ENCODE assay signal across 25 cellular contexts in genomic region chr6:56435326-56435725, GRCh38.
"Had no signal": no experiment of that assay in that cellular context is flagged by ENCODE, and none has a peak within 500 bp of the region (broad histone marks: within the 10 kb centered on the region; RNA-seq: fewer than 3 reads in every experiment).

No MANE protein-coding gene starts in this region.

- H3K4me3 ChIP-seq: Peyer's patch had no signal

- H3K9ac ChIP-seq: KMS-11 had no signal

- H3K27ac ChIP-seq: KMS-11, Peyer's patch, VCaP had no signal

- H3K4me1 ChIP-seq: Peyer's patch had no signal

- FAIRE-seq: TTC549 had no signal

- DNase-seq: activated CD4-positive, alpha-beta memory T cell treated with anti-CD3 and anti-CD28 coated beads for 36 hours; activated CD4-positive, alpha-beta T cell treated with anti-CD3 and anti-CD28 coated beads, Interleukin-2, amount 10 ng/mL, durations not matched to agents 7 days and 5 days; activated CD4-positive, CD25-positive, alpha-beta regulatory T cell; activated CD8-positive, alpha-beta memory T cell treated with anti-CD3 and anti-CD28 coated beads for 24 hours; activated effector memory CD4-positive, alpha-beta T cell treated with anti-CD3 and anti-CD28 coated beads, Interleukin-2, amount 50 U/mL, for 16 hours; activated naive CD4-positive, alpha-beta T cell treated with Interleukin-2 at 50 U/mL for 16 hours; activated naive CD8-positive, alpha-beta T cell treated with anti-CD3 and anti-CD28 coated beads, Interleukin-2, amount 50 U/mL, for 24 hours; activated T-cell treated with anti-CD3 and anti-CD28 coated beads, Interleukin-2, amount 50 U/mL, for 4 hours; MM.1S; NCI-H1105; NCI-H1436; NCI-H1694 treated with DMSO at 0.1 percent for 48 hours; NCI-H2029 treated with DMSO at 0.1 percent for 48 hours; NCI-H510A treated with DMSO at 0.1 percent for 48 hours; NCI-H69; NK-92 treated with Interleukin-12 subunit alpha and Interleukin-12 subunit beta, amount 100 ng/mL, for 24 hours; OCI-M1; Peyer's patch; SHP77 treated with DMSO at 0.1 percent for 48 hours; T-cell; T-helper 2 cell; T1000 had no signal

- H3K9me3 ChIP-seq: Peyer's patch had no signal

- H3K27me3 ChIP-seq: Peyer's patch had no signal

- H3K36me3 ChIP-seq: Peyer's patch had no signal
